Comparison of ENCODE assay signal across 14 cellular contexts in the genomic region with DNA sequence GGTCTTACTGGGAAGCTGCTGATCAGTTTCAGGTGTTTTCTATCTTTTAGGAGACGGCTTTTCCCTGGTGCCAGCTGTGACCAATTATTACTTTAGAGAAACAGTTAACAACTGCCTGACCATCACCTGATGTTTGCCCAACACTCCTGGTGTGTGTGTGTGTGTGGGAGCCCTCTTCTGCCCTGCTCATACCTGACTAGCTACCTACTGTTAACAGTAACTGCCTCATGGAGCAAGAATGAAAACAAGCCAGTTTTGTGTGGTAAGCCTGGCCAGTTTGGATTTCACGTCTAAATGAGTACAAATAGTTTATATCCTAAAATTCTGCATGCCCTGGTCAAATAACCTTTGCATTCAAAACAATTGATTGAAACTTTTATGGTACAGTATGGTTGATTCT.
"Had no signal": no experiment of that assay in that cellular context is flagged by ENCODE, and none has a peak within 500 bp of the region (broad histone marks: within the 10 kb centered on the region; RNA-seq: fewer than 3 reads in every experiment).

No MANE protein-coding gene starts in this region.

- ATAC-seq: activated CD4-positive, alpha-beta T cell treated with anti-CD3 and anti-CD28 coated beads for 36 hours; activated CD8-positive, alpha-beta T cell treated with anti-CD3 and anti-CD28 coated beads for 36 hours; activated T-cell treated with anti-CD3 and anti-CD28 coated beads, Interleukin-2, amount 50 U/mL, for 72 hours; gastrocnemius medialis had no signal

- H3K27ac ChIP-seq: breast epithelium, dorsolateral prefrontal cortex, esophagus muscularis mucosa, gastrocnemius medialis, suprapubic skin had no signal

- H3K9me3 Mint-ChIP-seq: activated CD8-positive, alpha-beta T cell treated with anti-CD3 and anti-CD28 coated beads for 36 hours; activated T-cell treated with anti-CD3 and anti-CD28 coated beads, Interleukin-2, amount 50 U/mL, for 72 hours had no signal

- H3K4me1 ChIP-seq: breast epithelium, gastrocnemius medialis had no signal

- H3K4me3 Mint-ChIP-seq: activated CD4-positive, alpha-beta T cell treated with anti-CD3 and anti-CD28 coated beads for 36 hours; activated CD8-positive, alpha-beta T cell treated with anti-CD3 and anti-CD28 coated beads for 36 hours; activated T-cell treated with anti-CD3 and anti-CD28 coated beads, Interleukin-2, amount 50 U/mL, for 72 hours; nephron had no signal

- H3K27ac Mint-ChIP-seq: activated CD4-positive, alpha-beta T cell treated with anti-CD3 and anti-CD28 coated beads for 36 hours; activated CD8-positive, alpha-beta T cell treated with anti-CD3 and anti-CD28 coated beads for 36 hours; activated T-cell treated with anti-CD3 and anti-CD28 coated beads, Interleukin-2, amount 50 U/mL, for 72 hours; nephron had no signal

- H3K4me3 ChIP-seq: breast epithelium, dorsolateral prefrontal cortex, esophagus muscularis mucosa, gastrocnemius medialis, suprapubic skin had no signal

- H3K27me3 ChIP-seq: breast epithelium, dorsolateral prefrontal cortex, esophagus muscularis mucosa, gastrocnemius medialis, suprapubic skin had no signal

- DNase-seq: activated CD4-positive, alpha-beta T cell treated with anti-CD3 and anti-CD28 coated beads for 36 hours; activated CD8-positive, alpha-beta memory T cell treated with anti-CD3 and anti-CD28 coated beads, Interleukin-2, amount 50 U/mL, for 4 hours; activated CD8-positive, alpha-beta T cell treated with anti-CD3 and anti-CD28 coated beads for 36 hours; activated T-cell treated with anti-CD3 and anti-CD28 coated beads, Interleukin-2, amount 50 U/mL, for 72 hours; aorta; dorsolateral prefrontal cortex; gastrocnemius medialis; mesenchymal stem cell; stimulated activated CD4-positive, alpha-beta T cell treated with anti-CD3 and anti-CD28 coated beads, Interleukin-12 subunit alpha, Interleukin-12 subunit beta, amount 100 ng/mL, for 4 hours; stimulated activated naive CD4-positive, alpha-beta T cell treated with Interleukin-2 at 50 U/mL for 16 hours had no signal

- H3K9me3 ChIP-seq: breast epithelium, esophagus muscularis mucosa, gastrocnemius medialis, suprapubic skin had no signal

- H3K27me3 Mint-ChIP-seq: activated CD8-positive, alpha-beta T cell treated with anti-CD3 and anti-CD28 coated beads for 36 hours had no signal

- H3K36me3 ChIP-seq: breast epithelium, esophagus muscularis mucosa, gastrocnemius medialis, suprapubic skin had no signal

- H3K4me1 Mint-ChIP-seq: activated CD4-positive, alpha-beta T cell treated with anti-CD3 and anti-CD28 coated beads for 36 hours; nephron had no signal
